ENCODE assay signal across 21 cellular contexts in the genomic region with DNA sequence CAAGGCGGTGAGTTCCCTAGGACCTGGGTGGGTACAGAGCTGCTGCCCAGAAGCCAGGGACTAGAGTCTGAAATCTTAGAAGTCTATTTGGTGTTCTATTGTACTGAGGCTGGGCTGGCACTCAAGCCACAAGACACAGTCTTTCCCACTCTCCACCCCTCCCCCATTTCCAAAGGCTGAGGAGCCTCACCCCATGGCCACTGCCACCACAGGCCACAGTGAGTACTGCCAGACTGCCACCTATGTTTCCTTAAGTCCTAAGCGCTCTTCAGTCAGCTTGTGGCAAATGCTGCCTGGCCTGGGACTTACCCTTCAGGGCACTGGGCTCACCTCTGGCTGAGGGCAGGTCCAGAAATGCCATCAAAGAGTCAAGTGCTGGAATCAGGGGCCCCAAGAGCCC.
A peak's percentile ranks its signal among the peaks of the same experiment; 100 is the strongest.
DNase-seq lines count a peak whose midpoint lies in the region; ATAC-seq and TF ChIP-seq lines count a peak whose summit lies in the region.
"Had no signal": no experiment of that assay in that cellular context is flagged by ENCODE, and none has a peak within 500 bp of the region (broad histone marks: within the 10 kb centered on the region; RNA-seq: fewer than 3 reads in every experiment).

No MANE protein-coding gene starts in this region.

- no peaks in the 10 kb centered on the region for H4K20me1 ChIP-seq in DND-41 (ENCODE audit: insufficient read depth, low read length)
- H4K20me1 ChIP-seq: BLaER1 treated with 17β-estradiol and CSF1 and Interleukin-3, amounts not matched to agents 10 nM and 100 nM had no signal

- no peak overlapping the region for H2AFZ ChIP-seq in DND-41 (ENCODE audit: low read depth, low read length)

- H3K4me3 ChIP-seq in DND-41 (ENCODE audit: low read depth in 1 of 2, low read length in 2 of 2) = no peak overlapping the region
- H3K4me3 ChIP-seq: A549; BLaER1 treated with 17β-estradiol and CSF1 and Interleukin-3, amounts not matched to agents 10 nM and 100 nM had no signal

- H3K9ac ChIP-seq in DND-41 (ENCODE audit: low read depth, low read length) = no peak overlapping the region
- H3K9ac ChIP-seq: BLaER1 treated with 17β-estradiol and CSF1 and Interleukin-3, amounts not matched to agents 10 nM and 100 nM; SK-N-SH had no signal

- no peak overlapping the region for H3K27ac ChIP-seq in DND-41 (ENCODE audit: low read length)
- H3K27ac ChIP-seq: A549; BLaER1 treated with 17β-estradiol and CSF1 and Interleukin-3, amounts not matched to agents 10 nM and 100 nM had no signal

- TF ChIP-seq CTCF in DND-41 (IDR thresholded peaks at IDR 0.05; ENCODE audit: borderline replicate concordance, extremely low read depth, low read length, poor library complexity, severe bottlenecking) (peak; percentile 13), GM12873 (IDR thresholded peaks at IDR 0.05; ENCODE audit: insufficient read depth, low read depth, low read length, missing control alignments) (peak; percentile 7)

- H3K27me3 ChIP-seq in DND-41 (ENCODE audit: insufficient read depth, low read length, poor library complexity) = no peaks in the 10 kb centered on the region
- H3K27me3 ChIP-seq: BLaER1 treated with 17β-estradiol and CSF1 and Interleukin-3, amounts not matched to agents 10 nM and 100 nM had no signal

- no peaks in the 10 kb centered on the region for H3K4me1 ChIP-seq in DND-41 (ENCODE audit: insufficient read depth, low read length)
- H3K4me1 ChIP-seq: A549; BLaER1 treated with 17β-estradiol and CSF1 and Interleukin-3, amounts not matched to agents 10 nM and 100 nM had no signal

- H3K79me2 ChIP-seq in DND-41 (ENCODE audit: insufficient read depth, low read length) = no peaks in the 10 kb centered on the region

- DNase-seq in DND-41 = no peak
- peak; percentile 16 for DNase-seq in OCI-M1 (lab: John Stamatoyannopoulos, UW)
- DNase-seq in iPS DF 19.7 (ENCODE audit: low read depth, low spot score) = peak; percentile 5
- no peak for DNase-seq in stimulated activated naive CD4-positive, alpha-beta T cell (lab: John Stamatoyannopoulos, UW)
- DNase-seq in NCI-H226 = no peak
- DNase-seq: AML-193; CD4-positive, alpha-beta T cell; EL; GF-D8; Karpas-422; NCI-H1105; NCI-H146; NCI-H1930; NCI-H2107; NCI-H446; NCI-H524 treated with DMSO at 0.1 percent for 48 hours; SK-N-SH had no signal

- H3K4me2 ChIP-seq in DND-41 (ENCODE audit: insufficient read depth, low read length) = no peak overlapping the region
- H3K4me2 ChIP-seq: A549; BLaER1 treated with 17β-estradiol and CSF1 and Interleukin-3, amounts not matched to agents 10 nM and 100 nM; SK-N-SH had no signal

- H3K36me3 ChIP-seq in DND-41 (ENCODE audit: insufficient read depth, low read length) = no peaks in the 10 kb centered on the region
- H3K36me3 ChIP-seq: BLaER1 treated with 17β-estradiol and CSF1 and Interleukin-3, amounts not matched to agents 10 nM and 100 nM had no signal

- H3K9me3 ChIP-seq in DND-41 (ENCODE audit: insufficient read depth, low read length, severe bottlenecking) = no peaks in the 10 kb centered on the region
- H3K9me3 ChIP-seq: SK-N-SH had no signal

- no peak for ATAC-seq in DND-41 (ENCODE audit: insufficient read depth, low read depth)
- no peak for ATAC-seq in HG02938 (IDR thresholded peaks at IDR 0.05; ENCODE audit: unreplicated experiment)
- ATAC-seq: A549 had no signal

Comparison
In these comparisons a context has a peak if more than half of its experiments do, and no peak if none do; other contexts are left out.
1. DNase-seq: peak in OCI-M1 (single experiment) and iPS DF 19.7 (single experiment); none in DND-41 (single experiment), stimulated activated naive CD4-positive, alpha-beta T cell (0 of 6) and NCI-H226 (single experiment).